19 cellular contexts compared by ENCODE assay signal in the genomic region with DNA sequence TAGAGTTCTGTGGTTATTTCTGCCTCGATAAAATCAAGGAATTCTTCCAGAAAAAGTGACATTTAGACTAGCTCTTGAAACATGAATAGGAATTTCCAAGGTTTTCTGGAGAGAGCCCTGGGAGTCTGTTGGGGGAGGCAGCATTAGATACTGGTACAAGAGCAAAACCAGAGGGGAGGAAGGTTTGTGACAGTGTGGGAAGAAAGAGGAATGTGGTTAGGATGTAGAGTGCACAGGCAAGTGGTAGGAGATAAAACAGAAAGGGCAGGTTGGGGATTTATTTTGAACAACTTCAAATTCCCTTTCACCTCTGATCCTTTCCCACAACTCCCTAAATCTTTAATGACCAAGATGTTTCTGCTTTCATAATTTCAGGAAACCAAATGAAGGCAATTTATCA.
A peak's percentile ranks its signal among the peaks of the same experiment; 100 is the strongest.
DNase-seq lines count a peak whose midpoint lies in the region; ATAC-seq and TF ChIP-seq lines count a peak whose summit lies in the region.
"Had no signal": no experiment of that assay in that cellular context is flagged by ENCODE, and none has a peak within 500 bp of the region (broad histone marks: within the 10 kb centered on the region; RNA-seq: fewer than 3 reads in every experiment).

No MANE protein-coding gene starts in this region.

- no peaks in the 10 kb centered on the region for H3K79me2 ChIP-seq in mammary epithelial cell (ENCODE audit: insufficient read depth, low read length)

- H3K36me3 ChIP-seq in mammary epithelial cell (ENCODE audit: insufficient read depth, low read length), result no peaks in the 10 kb centered on the region

- H3K4me1 ChIP-seq in mammary epithelial cell (ENCODE audit: insufficient read depth, low read length), result peaks cover 5% of the 10 kb centered on the region

- H3K27me3 Mint-ChIP-seq in MCF 10A (ENCODE audit: insufficient read depth, unreplicated experiment), result no peaks in the 10 kb centered on the region
- H3K27me3 Mint-ChIP-seq: CD4-positive, CD25-positive, alpha-beta regulatory T cell had no signal

- no peaks in the 10 kb centered on the region for H3K9me3 ChIP-seq in mammary epithelial cell (replicated peaks; ENCODE audit: insufficient read depth, low read length)

- H3K9me3 Mint-ChIP-seq in MCF 10A (ENCODE audit: unreplicated experiment), result no peaks in the 10 kb centered on the region

- H2AFZ ChIP-seq in mammary epithelial cell (ENCODE audit: low read depth, low read length), result peak overlapping the region; percentile 4

- H3K9ac ChIP-seq in mammary epithelial cell (ENCODE audit: insufficient read depth, low read length), result no peak overlapping the region

- H3K4me2 ChIP-seq in mammary epithelial cell (ENCODE audit: insufficient read depth, low read depth, low read length), result no peak overlapping the region

- in situ Hi-C loops in mammary epithelial cell (cut with MboI; ENCODE audit: low sequenced_read_pairs in 2 of 2), result loop anchor here in 1 of 2 donors (25.0 kb wide), 1 partner anchor 584 kb away; a partner anchor contains a TSS

- H4K20me1 ChIP-seq in mammary epithelial cell (ENCODE audit: insufficient read depth, low read length), result no peaks in the 10 kb centered on the region

- no peak overlapping the region for H3K27ac ChIP-seq in mammary epithelial cell (ENCODE audit: insufficient read depth, low read depth, low read length)
- H3K27ac ChIP-seq: RWPE1 had no signal

- no peaks in the 10 kb centered on the region for H3K27me3 ChIP-seq in mammary epithelial cell (ENCODE audit: insufficient read depth, low read length)

- H3K4me3 ChIP-seq in mammary epithelial cell (replicated peaks in 1 of 3; ENCODE audit: insufficient read depth in 1 of 3, low read depth in 2 of 3, low read length in 3 of 3), result no peak overlapping the region

- BruUV-seq in mammary epithelial cell (replicated peaks; lab: Mats Ljungman, UMichigan) (no TSS peak), MCF 10A (replicated peaks; lab: Mats Ljungman, UMichigan) (no TSS peak)

- no peaks in the 10 kb centered on the region for H3K36me3 Mint-ChIP-seq in MCF 10A (ENCODE audit: insufficient read depth, unreplicated experiment)
- H3K36me3 Mint-ChIP-seq: CD4-positive, CD25-positive, alpha-beta regulatory T cell had no signal

- H3K4me1 Mint-ChIP-seq in MCF 10A (ENCODE audit: insufficient read depth, unreplicated experiment), result peaks cover 25% of the 10 kb centered on the region
- H3K4me1 Mint-ChIP-seq: CD4-positive, CD25-positive, alpha-beta regulatory T cell had no signal

- POLR2A ChIA-PET in MCF 10A (lab: Yijun Ruan, JAX), result interaction anchor here (0.7 kb wide), 1 partner anchor 810 kb away, joined by 3 read pairs; no protein-coding TSS in a partner anchor

- no peak for TF ChIP-seq CTCF in mammary epithelial cell (conservative IDR thresholded peaks at IDR 0.05 in 1 of 2, IDR thresholded peaks at IDR 0.05 in 1 of 2; ENCODE audit: extremely low read depth in 1 of 2, insufficient read depth in 1 of 2, low read depth in 1 of 2, low read length in 2 of 2)
- no peak for TF ChIP-seq CTCF in MCF 10A (IDR thresholded peaks at IDR 0.05; ENCODE audit: unreplicated experiment)

- 18% methylated on average over 1 of the region's 1 CpG for WGBS in mammary epithelial cell (ENCODE audit: low coverage, missing lambda C conversion rate)

- no peak overlapping the region for H3K4me3 Mint-ChIP-seq in MCF 10A (ENCODE audit: unreplicated experiment)
- H3K4me3 Mint-ChIP-seq: CD4-positive, CD25-positive, alpha-beta regulatory T cell had no signal

- H3K27ac Mint-ChIP-seq in MCF 10A (ENCODE audit: low read depth, unreplicated experiment), result no peak overlapping the region
- H3K27ac Mint-ChIP-seq: CD4-positive, CD25-positive, alpha-beta regulatory T cell had no signal

- ATAC-seq in GM19397 (IDR thresholded peaks at IDR 0.05; ENCODE audit: unreplicated experiment), result no peak
- ATAC-seq in HG03280 (IDR thresholded peaks at IDR 0.05; ENCODE audit: unreplicated experiment), result no peak
- ATAC-seq: HepG2 had no signal

- CTCF ChIA-PET in mammary epithelial cell (lab: Charles Lee; ENCODE audit: low non-redundant PET) (no interaction called here), MCF 10A (lab: Yijun Ruan, JAX) (interaction anchor here (0.5 to 8.1 kb wide), 15 partner anchors 7 to 1053 kb away, joined by 3 to 49 read pairs (median 3); a partner anchor contains a TSS)

- dilution Hi-C loops in mammary epithelial cell (cut with HindIII; ENCODE audit: low sequenced_read_pairs), result no loop called here

- DNase-seq in mammary epithelial cell (no peak), MCF 10A (ENCODE audit: unreplicated experiment) (no peak), RPMI7951 (ENCODE audit: low read depth) (peak; percentile 3), hepatic stellate cell (ENCODE audit: low spot score) (peak; percentile 4), HuH-7 (ENCODE audit: low spot score) (no peak)
- DNase-seq: 8988T; CD4-positive, CD25-positive, alpha-beta regulatory T cell; HCEC 1CT; KBM-7; NCI-H1048; NCI-H1417; NCI-H1694; NCI-H2029 treated with DMSO at 0.1 percent for 48 hours; NCI-H526 treated with DMSO at 0.1 percent for 48 hours; SHP77 had no signal

- intact Hi-C loops in mammary epithelial cell (cut with micrococcal nuclease) (loop anchor here (5.0 to 10.0 kb wide), 5 partner anchors 141 to 638 kb away; a partner anchor contains a TSS), MCF 10A (cut with micrococcal nuclease) (loop anchor here (5.0 to 10.0 kb wide), 4 partner anchors 172 to 979 kb away; a partner anchor contains a TSS)

Comparison
In these comparisons a context has a peak if more than half of its experiments do, and no peak if none do; other contexts are left out.
1. DNase-seq: peak in RPMI7951 (single experiment) and hepatic stellate cell (single experiment); none in mammary epithelial cell (single experiment), MCF 10A (single experiment) and HuH-7 (single experiment).